Comparison of ENCODE assay signal across 22 cellular contexts in genomic region chr9:27085456-27085855, GRCh38.
"Had no signal": no experiment of that assay in that cellular context is flagged by ENCODE, and none has a peak within 500 bp of the region (broad histone marks: within the 10 kb centered on the region; RNA-seq: fewer than 3 reads in every experiment).

No MANE protein-coding gene starts in this region.

- ATAC-seq: activated T-cell treated with anti-CD3 and anti-CD28 coated beads, Interleukin-2, amount 50 U/mL, for 4 hours; gastrocnemius medialis; left lung; naive thymus-derived CD8-positive, alpha-beta T cell; T-cell had no signal

- DNase-seq: activated CD4-positive, alpha-beta T cell treated with anti-CD3 and anti-CD28 coated beads for 4 hours; activated CD4-positive, alpha-beta T cell treated with anti-CD3 and anti-CD28 coated beads, Interleukin-2, amount 50 U/mL, for 48 hours; activated CD4-positive, CD25-positive, alpha-beta regulatory T cell; activated CD8-positive, alpha-beta memory T cell treated with anti-CD3 and anti-CD28 coated beads, Interleukin-2, amount 50 U/mL, for 48 hours; activated naive CD4-positive, alpha-beta T cell; activated T-cell treated with anti-CD3 and anti-CD28 coated beads, Interleukin-2, amount 50 U/mL, for 4 hours; adrenal gland; cerebellar nuclear complex; cortex of kidney; endodermal cell; erythroblast; gastrocnemius medialis; hippocampal formation; kidney glomerular epithelial cell; left lung; naive thymus-derived CD8-positive, alpha-beta T cell; ovary; stimulated activated CD4-positive, alpha-beta T cell treated with anti-CD3 and anti-CD28 coated beads, Interleukin-4, amount 100 ng/mL, for 24 hours; stimulated activated naive CD4-positive, alpha-beta T cell treated with Interleukin-2 at 50 U/mL for 16 hours; T-cell had no signal

- FAIRE-seq: bronchial epithelial cell, TTC549 had no signal
